ENCODE assay signal across 1 cellular context in genomic region chr10:33661580-33662269, GRCh38.
TF ChIP-seq lines count a peak whose summit lies in the region.

No MANE protein-coding gene starts in this region.

TF ChIP-seq in SK-N-SH treated with all-trans-retinoic acid at 6 μM for 48 hours, 23 proteins besides CTCF, POLR2A, EP300 and RAD21 (continued from another document):
- no peak for TF ChIP-seq BACH2 (CRISPR knock-in tag; IDR thresholded peaks at IDR 0.05; ENCODE audit: borderline replicate concordance)
- no peak for TF ChIP-seq CSDC2 (CRISPR knock-in tag; IDR thresholded peaks at IDR 0.05)
- no peak for TF ChIP-seq OSR1 (CRISPR knock-in tag; IDR thresholded peaks at IDR 0.05)
- TF ChIP-seq ZC3H10 (CRISPR knock-in tag; IDR thresholded peaks at IDR 0.05), result no peak
- no peak for TF ChIP-seq ESRRG (CRISPR knock-in tag; IDR thresholded peaks at IDR 0.05)
- no peak for TF ChIP-seq GLIS3 (CRISPR knock-in tag; IDR thresholded peaks at IDR 0.05)
- no peak for TF ChIP-seq SNAI2 (CRISPR knock-in tag; IDR thresholded peaks at IDR 0.05)
